In genomic region chr14:53399057-53399456, GRCh38 we compare ENCODE assay signal across 12 cellular contexts.
DNase-seq lines count a peak whose midpoint lies in the region; ATAC-seq and TF ChIP-seq lines count a peak whose summit lies in the region.
"Had no signal": no experiment of that assay in that cellular context is flagged by ENCODE, and none has a peak within 500 bp of the region (broad histone marks: within the 10 kb centered on the region; RNA-seq: fewer than 3 reads in every experiment).

No MANE protein-coding gene starts in this region.

- H3K9me3 ChIP-seq in WERI-Rb-1 (ENCODE audit: severe bottlenecking), result peaks cover 11% of the 10 kb centered on the region
- no peaks in the 10 kb centered on the region for H3K9me3 ChIP-seq in CD8-positive, alpha-beta T cell (ENCODE audit: low read length)

- intact Hi-C loops in CD8-positive, alpha-beta T cell (cut with DNase I, micrococcal nuclease), result no loop called here

- no peak for ATAC-seq in CD8-positive, alpha-beta T cell
- ATAC-seq: left cardiac atrium, psoas muscle had no signal

- H3K4me1 Mint-ChIP-seq in CD8-positive, alpha-beta T cell (ENCODE audit: low read depth), result no peaks in the 10 kb centered on the region

- peaks cover 11% of the 10 kb centered on the region for H3K9me3 Mint-ChIP-seq in CD8-positive, alpha-beta T cell

- peak; percentile 62 for DNase-seq in AG10803 (ENCODE audit: low read depth)
- DNase-seq in HL-60 (ENCODE audit: low read depth in 1 of 2, low spot score in 1 of 2), result peak; percentile 6 to 18
- DNase-seq in astrocyte of the hippocampus (ENCODE audit: low read depth, low spot score), result peak; percentile 73
- peak; percentile 77 for DNase-seq in iPS-NIHi7 (ENCODE audit: extremely low spot score)
- DNase-seq in WERI-Rb-1, result no peak
- no peak for DNase-seq in ureter (ENCODE audit: low spot score)
- DNase-seq in activated gamma-delta T cell treated with Interleukin-2 at 50 U/mL for 16 hours, result no peak
- no peak for DNase-seq in CD8-positive, alpha-beta T cell
- DNase-seq: activated CD8-positive, alpha-beta memory T cell treated with anti-CD3 and anti-CD28 coated beads, Interleukin-2, amount 50 U/mL, for 4 hours; left cardiac atrium; psoas muscle; SW 1271 had no signal

- CTCF ChIA-PET in CD8-positive, alpha-beta T cell (lab: Charles Lee), result no interaction called here

- peaks cover 5% of the 10 kb centered on the region for H3K36me3 Mint-ChIP-seq in CD8-positive, alpha-beta T cell

- H3K27me3 ChIP-seq in HL-60 (ENCODE audit: insufficient read depth, poor library complexity, severe bottlenecking) (peaks cover 4% of the 10 kb centered on the region), WERI-Rb-1 (ENCODE audit: insufficient read depth, low read depth, severe bottlenecking) (peaks cover 49% of the 10 kb centered on the region)
- H3K27me3 ChIP-seq in CD8-positive, alpha-beta T cell (ENCODE audit: insufficient read depth, low read length), result no peaks in the 10 kb centered on the region

- H3K27me3 Mint-ChIP-seq in CD8-positive, alpha-beta T cell (ENCODE audit: low read depth), result no peaks in the 10 kb centered on the region

- H3K27ac ChIP-seq in HL-60 (replicated peaks) (no peak overlapping the region), WERI-Rb-1 (no peak overlapping the region)
- no peak overlapping the region for H3K27ac ChIP-seq in CD8-positive, alpha-beta T cell (ENCODE audit: low read depth, low read length)
- H3K27ac ChIP-seq: psoas muscle had no signal

- no peak overlapping the region for H3K27ac Mint-ChIP-seq in CD8-positive, alpha-beta T cell

- H3K4me3 ChIP-seq in AG10803 (ENCODE audit: low read length) (no peak overlapping the region), HL-60 (replicated peaks; ENCODE audit: insufficient read depth, low read length) (no peak overlapping the region), WERI-Rb-1 (ENCODE audit: low read depth, low read length) (no peak overlapping the region)
- no peak overlapping the region for H3K4me3 ChIP-seq in CD8-positive, alpha-beta T cell (ENCODE audit: low read depth, low read length)
- H3K4me3 ChIP-seq: psoas muscle had no signal

- H3K36me3 ChIP-seq in WERI-Rb-1, result no peaks in the 10 kb centered on the region
- no peaks in the 10 kb centered on the region for H3K36me3 ChIP-seq in CD8-positive, alpha-beta T cell (ENCODE audit: insufficient read depth, low read length)

- POLR2A ChIA-PET in CD8-positive, alpha-beta T cell (lab: Charles Lee), result no interaction called here

- H3K4me3 Mint-ChIP-seq in CD8-positive, alpha-beta T cell, result no peak overlapping the region

- H3K4me1 ChIP-seq in CD8-positive, alpha-beta T cell (ENCODE audit: insufficient read depth, low read length), result no peaks in the 10 kb centered on the region
- H3K4me1 ChIP-seq: psoas muscle had no signal

- peak; percentile 36 for TF ChIP-seq CTCF in AG10803 (conservative IDR thresholded peaks at IDR 0.05; ENCODE audit: low read length)
- peak; percentile 4 for TF ChIP-seq CTCF in HL-60 (IDR thresholded peaks at IDR 0.05; ENCODE audit: insufficient read depth, low read length)
- TF ChIP-seq CTCF in WERI-Rb-1 (IDR thresholded peaks at IDR 0.05; ENCODE audit: low read depth, low read length), result no peak
- TF ChIP-seq CTCF in CD8-positive, alpha-beta T cell (IDR thresholded peaks at IDR 0.05), result no peak

Comparison
In these comparisons a context has a peak if more than half of its experiments do, and no peak if none do; other contexts are left out.
1. DNase-seq: peak in AG10803 (single experiment), HL-60 (2 of 2), astrocyte of the hippocampus (single experiment) and iPS-NIHi7 (single experiment); none in WERI-Rb-1 (single experiment), ureter (single experiment), activated gamma-delta T cell treated with Interleukin-2 at 50 U/mL for 16 hours (single experiment) and CD8-positive, alpha-beta T cell (0 of 7).
2. CTCF ChIP-seq: peak in AG10803 (single experiment) and HL-60 (single experiment); none in WERI-Rb-1 (single experiment) and CD8-positive, alpha-beta T cell (single experiment).